Comparison of ENCODE assay signal across 1 cellular context in genomic region chr20:63070301-63070625, GRCh38.
TF ChIP-seq lines count a peak whose summit lies in the region.

No MANE protein-coding gene starts in this region.

TF ChIP-seq in WTC11, 78 proteins besides CTCF, POLR2A, EP300 and RAD21 (continued from another document):
- TF ChIP-seq ZNF281 (CRISPR knock-in tag; IDR thresholded peaks at IDR 0.05) (no peak), NR1H2 (CRISPR knock-in tag; IDR thresholded peaks at IDR 0.05) (no peak), FOXP1 (CRISPR knock-in tag; IDR thresholded peaks at IDR 0.05; ENCODE audit: borderline replicate concordance) (no peak), ZNF423 (CRISPR knock-in tag; IDR thresholded peaks at IDR 0.05) (no peak), NFE2L1 (CRISPR knock-in tag; IDR thresholded peaks at IDR 0.05) (no peak), ZNF317 (CRISPR knock-in tag; IDR thresholded peaks at IDR 0.05; ENCODE audit: borderline replicate concordance, low read depth) (no peak), ESRRA (CRISPR knock-in tag; IDR thresholded peaks at IDR 0.05; ENCODE audit: borderline replicate concordance) (no peak), ZNF219 (CRISPR knock-in tag; IDR thresholded peaks at IDR 0.05; ENCODE audit: borderline replicate concordance) (no peak), IRF1 (CRISPR knock-in tag; IDR thresholded peaks at IDR 0.05) (no peak), MLX (CRISPR knock-in tag; IDR thresholded peaks at IDR 0.05) (no peak)
